In genomic region chr6:53833147-53833546, GRCh38 we compare ENCODE assay signal across 25 cellular contexts. TPM values are rescaled to one million over a fixed set of nuclear protein-coding genes. Genes with fewer than 3 reads are reported as not detected.
DNase-seq lines count a peak whose midpoint lies in the region; ATAC-seq and TF ChIP-seq lines count a peak whose summit lies in the region.
"Had no signal": no experiment of that assay in that cellular context is flagged by ENCODE, and none has a peak within 500 bp of the region (broad histone marks: within the 10 kb centered on the region; RNA-seq: fewer than 3 reads in every experiment).

No MANE protein-coding gene starts in this region.

- H3K36me3 Mint-ChIP-seq in naive thymus-derived CD8-positive, alpha-beta T cell = no peaks in the 10 kb centered on the region

- no peak for ATAC-seq in SK-N-SH treated with all-trans-retinoic acid at 6 μM for 48 hours
- ATAC-seq in omental fat pad (ENCODE audit: low FRiP score) = no peak
- no peak for ATAC-seq in naive thymus-derived CD8-positive, alpha-beta T cell
- ATAC-seq: effector memory CD8-positive, alpha-beta T cell; esophagus mucosa; HepG2 had no signal

- H3K9me3 ChIP-seq in SK-N-SH (no peaks in the 10 kb centered on the region), smooth muscle cell (replicated peaks; ENCODE audit: low read depth) (no peaks in the 10 kb centered on the region)
- H3K9me3 ChIP-seq: adrenal gland, BE2C, HAP-1, Peyer's patch, SJCRH30 had no signal

- no peaks in the 10 kb centered on the region for H3K9me3 Mint-ChIP-seq in naive thymus-derived CD8-positive, alpha-beta T cell
- H3K9me3 Mint-ChIP-seq: effector memory CD8-positive, alpha-beta T cell had no signal

- no peak overlapping the region for H2AFZ ChIP-seq in SK-N-SH (ENCODE audit: low read depth)
- H2AFZ ChIP-seq in smooth muscle cell (ENCODE audit: low read depth) = no peak overlapping the region
- H2AFZ ChIP-seq: hepatocyte had no signal

- H3K27ac Mint-ChIP-seq in naive thymus-derived CD8-positive, alpha-beta T cell = no peak overlapping the region
- H3K27ac Mint-ChIP-seq: effector memory CD8-positive, alpha-beta T cell; progenitor cell of endocrine pancreas had no signal

- DNase-seq in SK-N-SH (no peak), NCI-H69 (lab: John Stamatoyannopoulos, UW) (peak; percentile 66), kidney epithelial cell (ENCODE audit: low read depth) (peak; percentile 25), smooth muscle cell (lab: John Stamatoyannopoulos, UW; ENCODE audit: unreplicated experiment) (no peak), omental fat pad (ENCODE audit: low spot score) (no peak), iPS-NIHi7 (ENCODE audit: extremely low spot score) (no peak)
- no peak for DNase-seq in naive thymus-derived CD8-positive, alpha-beta T cell
- DNase-seq: activated CD4-positive, alpha-beta T cell treated with anti-CD3 and anti-CD28 coated beads for 1 hour; activated gamma-delta T cell treated with Interleukin-2 at 50 U/mL for 16 hours; activated T-cell treated with anti-CD3 and anti-CD28 coated beads, Interleukin-2, amount 50 U/mL, for 1 hour; adrenal gland; BE2C; effector memory CD8-positive, alpha-beta T cell; foreskin keratinocyte; NCI-H1092; Peyer's patch; SJCRH30; stimulated activated CD4-positive, alpha-beta T cell treated with anti-CD3 and anti-CD28 coated beads, Interleukin-1b, Interleukin-23, amount 100 ng/mL, for 48 hours; substantia nigra had no signal

- CTCF ChIA-PET in SK-N-SH (lab: Yijun Ruan, JAX) = no interaction called here

- H3K4me3 Mint-ChIP-seq in naive thymus-derived CD8-positive, alpha-beta T cell = no peak overlapping the region
- H3K4me3 Mint-ChIP-seq: effector memory CD8-positive, alpha-beta T cell had no signal

- POLR2A ChIA-PET in SK-N-SH (lab: Yijun Ruan, JAX) = no interaction called here
- POLR2A ChIA-PET in naive thymus-derived CD8-positive, alpha-beta T cell (lab: Charles Lee) = no interaction called here

- H3K36me3 ChIP-seq in SK-N-SH (replicated peaks in 1 of 2; ENCODE audit: control insufficient read depth in 1 of 2, insufficient read depth in 2 of 2, low read length in 1 of 2) = no peaks in the 10 kb centered on the region
- H3K36me3 ChIP-seq in kidney epithelial cell (ENCODE audit: control insufficient read depth, insufficient read depth, low read length) = no peaks in the 10 kb centered on the region
- no peaks in the 10 kb centered on the region for H3K36me3 ChIP-seq in smooth muscle cell (ENCODE audit: low read depth)
- H3K36me3 ChIP-seq: adrenal gland, BE2C, HAP-1, Peyer's patch, SJCRH30 had no signal

- H3K27me3 ChIP-seq in SK-N-SH (ENCODE audit: insufficient read depth) (no peaks in the 10 kb centered on the region), kidney epithelial cell (ENCODE audit: control insufficient read depth, insufficient read depth, low read length) (no peaks in the 10 kb centered on the region), smooth muscle cell (ENCODE audit: low read depth) (no peaks in the 10 kb centered on the region)
- H3K27me3 ChIP-seq: adrenal gland, BE2C, foreskin keratinocyte, hepatocyte, Peyer's patch, SJCRH30 had no signal

- no peak overlapping the region for H3K4me3 ChIP-seq in SK-N-SH (ENCODE audit: low read depth in 2 of 2, low read length in 1 of 2)
- no peak overlapping the region for H3K4me3 ChIP-seq in kidney epithelial cell (ENCODE audit: low read depth, low read length)
- H3K4me3 ChIP-seq in smooth muscle cell = no peak overlapping the region
- H3K4me3 ChIP-seq: adrenal gland, HAP-1, hepatocyte, Peyer's patch, SJCRH30 had no signal

- H3K4me2 ChIP-seq in SK-N-SH (no peak overlapping the region), smooth muscle cell (peak overlapping the region; percentile 68)
- H3K4me2 ChIP-seq: hepatocyte had no signal

- H3K27me3 Mint-ChIP-seq in naive thymus-derived CD8-positive, alpha-beta T cell = no peaks in the 10 kb centered on the region
- H3K27me3 Mint-ChIP-seq: effector memory CD8-positive, alpha-beta T cell; progenitor cell of endocrine pancreas had no signal

- H3K4me1 Mint-ChIP-seq in naive thymus-derived CD8-positive, alpha-beta T cell = peaks cover 0 to 6% (median 3%) of the 10 kb centered on the region in 4 donors

- H3K4me1 ChIP-seq in SK-N-SH (ENCODE audit: control insufficient read depth in 1 of 2, insufficient read depth in 2 of 2, low read depth in 1 of 2, low read length in 1 of 2) (no peaks in the 10 kb centered on the region), smooth muscle cell (ENCODE audit: low read depth) (peaks cover 27% of the 10 kb centered on the region)
- H3K4me1 ChIP-seq: adrenal gland, BE2C had no signal

- TF ChIP-seq CTCF in SK-N-SH (IDR thresholded peaks at IDR 0.05) (no peak), kidney epithelial cell (IDR thresholded peaks at IDR 0.05; ENCODE audit: insufficient read depth, low read length, poor library complexity, severe bottlenecking) (no peak), smooth muscle cell (IDR thresholded peaks at IDR 0.05; ENCODE audit: borderline replicate concordance, insufficient read depth, poor library complexity, severe bottlenecking) (no peak), omental fat pad (IDR thresholded peaks at IDR 0.05) (no peak)

- no peak for TF ChIP-seq EP300 in SK-N-SH (IDR thresholded peaks at IDR 0.05; ENCODE audit: borderline replicate concordance in 1 of 2, low read depth in 1 of 2, low read length in 1 of 2)

- H4K20me1 ChIP-seq in SK-N-SH (ENCODE audit: insufficient read depth) = no peaks in the 10 kb centered on the region
- H4K20me1 ChIP-seq in smooth muscle cell (ENCODE audit: low read depth) = peaks cover 31% of the 10 kb centered on the region

- H3K79me2 ChIP-seq in SK-N-SH (ENCODE audit: insufficient read depth) (no peaks in the 10 kb centered on the region), smooth muscle cell (ENCODE audit: low read depth) (peaks cover 49% of the 10 kb centered on the region)

- H3K27ac ChIP-seq in SK-N-SH (ENCODE audit: low read depth in 2 of 2, low read length in 1 of 2) (no peak overlapping the region; a peak in 1 of 4 replicates), smooth muscle cell (ENCODE audit: low read depth) (peak overlapping the region; percentile 45)
- H3K27ac ChIP-seq: adrenal gland, foreskin keratinocyte, Peyer's patch, SJCRH30 had no signal

- H3K9me2 ChIP-seq in SK-N-SH = no peaks in the 10 kb centered on the region

- TF ChIP-seq RAD21 in SK-N-SH (IDR thresholded peaks at IDR 0.05; ENCODE audit: low read length) = no peak

- no peak overlapping the region for H3K9ac ChIP-seq in SK-N-SH
- H3K9ac ChIP-seq in smooth muscle cell (ENCODE audit: low read depth) = no peak overlapping the region

- H3F3A ChIP-seq in SK-N-SH (replicated peaks; ENCODE audit: insufficient read depth) (no peaks in the 10 kb centered on the region), smooth muscle cell (ENCODE audit: low read depth) (peaks cover 14% of the 10 kb centered on the region)

TF ChIP-seq in SK-N-SH treated with all-trans-retinoic acid at 6 μM for 48 hours, 23 proteins besides CTCF, POLR2A, EP300 and RAD21 (continues in another document):
- no peak for TF ChIP-seq ZNF70 (CRISPR knock-in tag; IDR thresholded peaks at IDR 0.05)
- no peak for TF ChIP-seq ZFP30 (CRISPR knock-in tag; IDR thresholded peaks at IDR 0.05)
- TF ChIP-seq ZNF565 (CRISPR knock-in tag; conservative IDR thresholded peaks at IDR 0.05; ENCODE audit: low read depth) = no peak
- no peak for TF ChIP-seq CSDC2 (CRISPR knock-in tag; IDR thresholded peaks at IDR 0.05)
- TF ChIP-seq ISL1 (CRISPR knock-in tag; IDR thresholded peaks at IDR 0.05) = peak; percentile 35

TF ChIP-seq in SK-N-SH, 30 proteins besides CTCF, POLR2A, EP300 and RAD21 (continues in another document):
- TF ChIP-seq POLR2AphosphoS5 (IDR thresholded peaks at IDR 0.05; ENCODE audit: low read depth, low read length) = no peak
- no peak for TF ChIP-seq USF2 (IDR thresholded peaks at IDR 0.05; ENCODE audit: borderline replicate concordance, low read depth, low read length)
- TF ChIP-seq FOXJ3 (CRISPR knock-in tag; IDR thresholded peaks at IDR 0.05) = no peak
- TF ChIP-seq FOSL2 (IDR thresholded peaks at IDR 0.05; ENCODE audit: borderline replicate concordance, low read depth) = no peak
- no peak for TF ChIP-seq RFX5 (IDR thresholded peaks at IDR 0.05; ENCODE audit: low read length)

RNA-seq across cellular contexts. Expression of gene LRRC1, which starts 38.3 kb away (rescaled TPM):
- polyA plus RNA-seq in SK-N-SH (2012; rRNA removed) = 0.76 and 0.84 TPM in 2 replicates
- 0.71 and 0.85 TPM in 2 replicates for polyA plus RNA-seq in SK-N-SH (2012; cell fraction: cytosol; rRNA removed)
- polyA plus RNA-seq in SK-N-SH (2012; cell fraction: nucleus; rRNA removed) = 1.7 and 2.0 TPM in 2 replicates
- 8.0 and 11.7 TPM in 2 replicates for total RNA-seq in kidney epithelial cell
- 19.9 and 24.0 TPM in 2 replicates for total RNA-seq in smooth muscle cell
- 11.8 and 14.6 TPM in 2 replicates for polyA plus RNA-seq in smooth muscle cell
- 10 to 100 TPM; 10.7 to 13.5 (median 13.0) TPM for total RNA-seq in omental fat pad
- 1 to 10 TPM; 2.5 to 3.8 TPM for total RNA-seq in naive thymus-derived CD8-positive, alpha-beta T cell
- 1 to 10 TPM in 2 of 3 donors, under 1 TPM in 1; 0.73 to 1.7 (median 1.5) TPM for polyA plus RNA-seq in naive thymus-derived CD8-positive, alpha-beta T cell

Comparison
In these comparisons a context has a peak if more than half of its experiments do, and no peak if none do; other contexts are left out.
1. DNase-seq: peak in NCI-H69 (single experiment) and kidney epithelial cell (single experiment); none in SK-N-SH (single experiment), smooth muscle cell (single experiment), omental fat pad (single experiment), naive thymus-derived CD8-positive, alpha-beta T cell (0 of 10) and iPS-NIHi7 (single experiment).